Comparison of ENCODE assay signal across 1 cellular context in the genomic region with DNA sequence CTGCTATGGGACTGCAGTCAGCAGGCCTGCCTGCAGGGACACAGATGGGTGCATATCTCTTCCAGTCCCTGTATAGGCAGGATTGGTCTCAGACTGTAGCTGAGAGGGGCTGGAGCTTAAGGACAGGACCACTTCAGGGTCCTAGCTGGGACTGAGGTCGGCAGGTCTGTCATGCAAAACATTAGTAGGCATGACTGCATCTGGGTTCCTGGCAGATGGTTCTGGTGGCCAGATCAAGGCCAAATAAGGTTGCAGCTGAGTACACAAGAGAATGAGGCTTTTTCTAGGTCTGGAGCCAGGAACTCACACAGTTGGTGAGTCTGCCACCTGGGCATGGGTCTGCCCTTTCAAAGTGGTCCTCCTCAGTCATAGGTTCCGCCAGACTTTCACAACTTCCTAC.
TF ChIP-seq lines count a peak whose summit lies in the region.

No MANE protein-coding gene starts in this region.

TF ChIP-seq in H1, 55 proteins besides CTCF, POLR2A, EP300 and RAD21 (continued from another document):
- TF ChIP-seq, protein P1, sequence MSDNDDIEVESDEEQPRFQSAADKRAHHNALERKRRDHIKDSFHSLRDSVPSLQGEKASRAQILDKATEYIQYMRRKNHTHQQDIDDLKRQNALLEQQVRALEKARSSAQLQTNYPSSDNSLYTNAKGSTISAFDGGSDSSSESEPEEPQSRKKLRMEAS (IDR thresholded peaks at IDR 0.05), result no peak
- no peak for TF ChIP-seq CREB1 (IDR thresholded peaks at IDR 0.05)
- TF ChIP-seq NANOG (IDR thresholded peaks at IDR 0.05; ENCODE audit: insufficient read depth, low read depth, low read length, poor library complexity, severe bottlenecking), result no peak
